Comparison of ENCODE assay signal across 16 cellular contexts in the genomic region with DNA sequence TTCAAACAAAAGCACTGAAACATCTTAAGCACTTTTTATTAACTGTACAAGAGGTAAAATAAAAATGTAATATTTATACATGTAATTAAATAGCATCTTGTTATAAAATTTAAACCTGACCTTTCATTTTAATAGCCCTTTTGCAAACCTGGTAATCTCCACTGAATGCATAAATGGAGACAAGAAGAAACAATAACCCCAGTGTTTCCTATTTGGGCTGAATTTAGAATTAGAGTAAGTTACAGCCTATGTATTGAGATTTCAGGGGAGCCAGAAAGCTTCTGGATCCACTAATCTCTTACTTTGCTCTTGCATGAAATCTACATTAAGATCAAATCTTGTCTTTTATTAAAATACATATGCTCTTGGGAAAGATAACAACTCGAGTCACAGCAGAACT.
"Had no signal": no experiment of that assay in that cellular context is flagged by ENCODE, and none has a peak within 500 bp of the region (broad histone marks: within the 10 kb centered on the region; RNA-seq: fewer than 3 reads in every experiment).

No MANE protein-coding gene starts in this region.

- H3K9me3 ChIP-seq: colonic mucosa, lower lobe of right lung, pancreas, transverse colon, vagina had no signal

- H3K27ac Mint-ChIP-seq: stimulated activated naive B cell treated with anti-CD40 and anti-IgM and Interleukin-4, amounts not matched to agents 10 μg/mL and 1 μg/mL and 100 μg/mL, for 72 hours; T-cell had no signal

- H3K4me1 Mint-ChIP-seq: stimulated activated naive B cell treated with anti-CD40 and anti-IgM and Interleukin-4, amounts not matched to agents 10 μg/mL and 1 μg/mL and 100 μg/mL, for 72 hours; T-cell had no signal

- H3K27me3 Mint-ChIP-seq: stimulated activated naive B cell treated with anti-CD40 and anti-IgM and Interleukin-4, amounts not matched to agents 10 μg/mL and 1 μg/mL and 100 μg/mL, for 72 hours; T-cell had no signal

- H3K27ac ChIP-seq: colonic mucosa, lower lobe of right lung, transverse colon, vagina had no signal

- H3K36me3 ChIP-seq: colonic mucosa, lower lobe of right lung, pancreas, transverse colon, vagina had no signal

- DNase-seq: activated CD4-positive, alpha-beta T cell treated with anti-CD3 and anti-CD28 coated beads, Interleukin-2, amount 50 U/mL, for 1 hour; activated naive CD4-positive, alpha-beta T cell treated with Interleukin-2 at 50 U/mL for 16 hours; activated T-cell treated with anti-CD3 and anti-CD28 coated beads for 4 hours; colonic mucosa; left colon; lower lobe of right lung; midbrain; stimulated activated CD4-positive, alpha-beta T cell treated with anti-CD3 and anti-CD28 coated beads, Interleukin-15, amount 100 ng/mL, for 24 hours; stimulated activated CD4-positive, alpha-beta T cell treated with anti-CD3 and anti-CD28 coated beads, Interleukin-4, amount 100 ng/mL, for 1 hour; stimulated activated naive B cell treated with anti-CD40 and anti-IgM and Interleukin-4, amounts not matched to agents 10 μg/mL and 1 μg/mL and 100 μg/mL, for 72 hours; T-cell; transverse colon had no signal

- H3K4me3 Mint-ChIP-seq: stimulated activated naive B cell treated with anti-CD40 and anti-IgM and Interleukin-4, amounts not matched to agents 10 μg/mL and 1 μg/mL and 100 μg/mL, for 72 hours; T-cell had no signal

- H3K36me3 Mint-ChIP-seq: stimulated activated naive B cell treated with anti-CD40 and anti-IgM and Interleukin-4, amounts not matched to agents 10 μg/mL and 1 μg/mL and 100 μg/mL, for 72 hours; T-cell had no signal

- ATAC-seq: activated CD4-positive, CD25-positive, alpha-beta regulatory T cell treated with anti-CD3 and anti-CD28 coated beads, Interleukin-2, amount 50 U/mL, for 24 hours; left colon; lower lobe of right lung; stimulated activated naive B cell treated with anti-CD40 and anti-IgM and Interleukin-4, amounts not matched to agents 10 μg/mL and 1 μg/mL and 100 μg/mL, for 72 hours; T-cell had no signal

- H3K27me3 ChIP-seq: colonic mucosa, transverse colon, vagina had no signal

- H3K4me3 ChIP-seq: colonic mucosa, lower lobe of right lung, pancreas, skin epidermis, transverse colon, vagina had no signal

- H3K4me1 ChIP-seq: colonic mucosa, lower lobe of right lung, pancreas had no signal
